In the genomic region with DNA sequence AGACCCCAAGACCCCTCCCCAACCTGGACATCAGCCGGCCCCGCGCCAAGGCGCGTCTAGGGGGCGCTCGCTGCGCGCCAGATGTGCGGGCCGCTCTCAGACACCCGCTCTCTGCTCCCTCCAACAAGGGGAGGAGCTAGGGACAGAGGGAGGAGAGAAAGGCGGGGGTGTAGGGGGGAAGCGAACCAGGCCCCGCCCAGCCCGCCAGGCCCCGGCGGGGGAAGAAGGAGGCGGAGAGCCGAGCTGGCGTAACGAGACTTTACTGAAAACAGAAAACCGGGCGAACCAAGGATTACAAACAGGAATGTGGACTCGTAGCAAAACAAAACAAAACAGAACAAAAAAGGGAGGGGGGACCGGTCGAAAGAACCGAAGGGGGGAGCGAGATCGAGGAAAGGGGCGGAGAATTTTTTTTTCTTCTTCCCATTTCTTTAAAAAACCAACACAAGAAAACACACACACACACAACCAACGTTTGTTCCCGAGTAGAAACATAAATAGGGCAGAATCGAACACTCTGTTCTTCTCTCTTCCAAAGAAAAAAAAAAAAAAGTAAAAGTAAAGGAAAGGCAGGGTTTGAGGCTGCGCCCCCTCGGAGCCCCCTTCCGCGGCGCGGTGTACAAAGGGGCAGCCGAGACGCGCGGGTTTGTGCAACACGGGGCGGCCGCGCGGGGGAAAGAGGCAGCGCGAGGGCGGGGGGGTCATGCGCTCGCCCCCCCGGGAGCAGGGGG, we compare ENCODE assay signal across 8 cellular contexts. TPM values are rescaled to one million over a fixed set of nuclear protein-coding genes. Genes with fewer than 3 reads are reported as not detected.
DNase-seq lines count a peak whose midpoint lies in the region; ATAC-seq, FAIRE-seq and TF ChIP-seq lines count a peak whose summit lies in the region.

No MANE protein-coding gene starts in this region.

- peak overlapping the region; percentile 100 for H3K27ac Mint-ChIP-seq in activated T-helper 17 cell treated with anti-CD3 and anti-CD28 coated beads, Interleukin-2, amount 50 U/mL, for 72 hours
- peak overlapping the region; percentile 96 to 99 (median 98) for H3K27ac Mint-ChIP-seq in naive thymus-derived CD4-positive, alpha-beta T cell
- peak overlapping the region; percentile 91 for H3K27ac Mint-ChIP-seq in stimulated activated memory B cell treated with anti-CD40 and anti-IgM and Interleukin-4, amounts not matched to agents 10 μg/mL and 1 μg/mL and 100 μg/mL, for 72 hours

- peak overlapping the region; percentile 97 for H3K4me2 ChIP-seq in fibroblast of lung (ENCODE audit: extremely low read depth, insufficient read depth, low read length)

- H3K9me3 Mint-ChIP-seq in activated T-helper 17 cell treated with anti-CD3 and anti-CD28 coated beads, Interleukin-2, amount 50 U/mL, for 72 hours: no peaks in the 10 kb centered on the region
- peaks cover 0 to 44% (median 0%) of the 10 kb centered on the region in 11 donors for H3K9me3 Mint-ChIP-seq in naive thymus-derived CD4-positive, alpha-beta T cell
- H3K9me3 Mint-ChIP-seq in stimulated activated memory B cell treated with anti-CD40 and anti-IgM and Interleukin-4, amounts not matched to agents 10 μg/mL and 1 μg/mL and 100 μg/mL, for 72 hours: no peaks in the 10 kb centered on the region

- CTCF ChIA-PET in naive thymus-derived CD4-positive, alpha-beta T cell (lab: Charles Lee): interaction anchor here (0.6 to 7.8 kb wide), 27 partner anchors 9 to 183 kb away, joined by 3 to 266 read pairs (median 5); a partner anchor contains a TSS

- H2AFZ ChIP-seq in fibroblast of lung (ENCODE audit: low read length): no peak overlapping the region

- intact Hi-C loops in naive thymus-derived CD4-positive, alpha-beta T cell (cut with micrococcal nuclease): loop anchor here (1.0 to 5.0 kb wide), 7 partner anchors 15 to 133 kb away; a partner anchor contains a TSS

- peak; percentile 69 for FAIRE-seq in RCC 7860 (lab: Jason Lieb, UNC)

- peak; percentile 38 for ATAC-seq in activated T-helper 17 cell treated with anti-CD3 and anti-CD28 coated beads, Interleukin-2, amount 50 U/mL, for 72 hours (replicated peaks)
- ATAC-seq in naive thymus-derived CD4-positive, alpha-beta T cell: peak; percentile 31
- peak; percentile 69 for ATAC-seq in stimulated activated memory B cell treated with anti-CD40 and anti-IgM and Interleukin-4, amounts not matched to agents 10 μg/mL and 1 μg/mL and 100 μg/mL, for 72 hours

- peak overlapping the region; percentile 97 for H3K27ac ChIP-seq in fibroblast of lung (ENCODE audit: insufficient read depth, low read length)
- peak overlapping the region; percentile 100 for H3K27ac ChIP-seq in naive thymus-derived CD4-positive, alpha-beta T cell (ENCODE audit: low read depth, low read length)

- peaks cover 44% of the 10 kb centered on the region for H3K79me2 ChIP-seq in fibroblast of lung (ENCODE audit: control insufficient read depth, insufficient read depth, low read length)

- no peaks in the 10 kb centered on the region for H3K9me3 ChIP-seq in fibroblast of lung (ENCODE audit: control insufficient read depth, insufficient read depth, low read depth, low read length)
- no peaks in the 10 kb centered on the region for H3K9me3 ChIP-seq in naive thymus-derived CD4-positive, alpha-beta T cell (ENCODE audit: control insufficient read depth in 2 of 3, low read length in 3 of 3)

- TF ChIP-seq CTCF in LNCAP (IDR thresholded peaks at IDR 0.05) (peak; percentile 91), fibroblast of lung (conservative IDR thresholded peaks at IDR 0.05 in 1 of 2, IDR thresholded peaks at IDR 0.05 in 1 of 2; ENCODE audit: low read depth in 1 of 2, low read length in 2 of 2) (peak; percentile 71 to 90)

- POLR2A ChIA-PET in naive thymus-derived CD4-positive, alpha-beta T cell (lab: Charles Lee): interaction anchor here (0.5 to 10.5 kb wide), 33 partner anchors 10 to 1588 kb away, joined by 3 to 757 read pairs (median 5); a partner anchor contains a TSS

- peaks cover 30% of the 10 kb centered on the region for H3K4me1 ChIP-seq in fibroblast of lung (ENCODE audit: control insufficient read depth, extremely low read depth, insufficient read depth, low read length)
- H3K4me1 ChIP-seq in naive thymus-derived CD4-positive, alpha-beta T cell (ENCODE audit: control insufficient read depth in 2 of 2, insufficient read depth in 2 of 2, low read length in 2 of 2): peaks cover 26 to 50% of the 10 kb centered on the region in 2 donors

- H4K20me1 ChIP-seq in fibroblast of lung (ENCODE audit: control insufficient read depth, extremely low read depth, insufficient read depth, low read length): no peaks in the 10 kb centered on the region

- peak overlapping the region; percentile 99 for H3K9ac ChIP-seq in fibroblast of lung (ENCODE audit: insufficient read depth, low read length)

- TF ChIP-seq POLR2A in GM18526 (IDR thresholded peaks at IDR 0.05; ENCODE audit: extremely low read depth, insufficient read length): peak; percentile 56

- peaks cover 55% of the 10 kb centered on the region for H3K36me3 Mint-ChIP-seq in activated T-helper 17 cell treated with anti-CD3 and anti-CD28 coated beads, Interleukin-2, amount 50 U/mL, for 72 hours (ENCODE audit: low read depth)
- H3K36me3 Mint-ChIP-seq in naive thymus-derived CD4-positive, alpha-beta T cell: peaks cover 0 to 26% (median 8%) of the 10 kb centered on the region in 5 donors
- peaks cover 33% of the 10 kb centered on the region for H3K36me3 Mint-ChIP-seq in stimulated activated memory B cell treated with anti-CD40 and anti-IgM and Interleukin-4, amounts not matched to agents 10 μg/mL and 1 μg/mL and 100 μg/mL, for 72 hours

- peak overlapping the region; percentile 85 to 95 (median 92) for H3K4me3 ChIP-seq in fibroblast of lung (replicated peaks in 1 of 4; ENCODE audit: control extremely low read depth in 1 of 4, insufficient read depth in 1 of 4, low read depth in 3 of 4, low read length in 4 of 4)
- H3K4me3 ChIP-seq in naive thymus-derived CD4-positive, alpha-beta T cell (ENCODE audit: low read length): peak overlapping the region; percentile 91

- H3K27me3 ChIP-seq in fibroblast of lung (ENCODE audit: control insufficient read depth, insufficient read depth, low read length): no peaks in the 10 kb centered on the region
- no peaks in the 10 kb centered on the region for H3K27me3 ChIP-seq in naive thymus-derived CD4-positive, alpha-beta T cell (ENCODE audit: control insufficient read depth in 2 of 2, insufficient read depth in 2 of 2, low read length in 2 of 2)

- peaks cover 11% of the 10 kb centered on the region for H3K36me3 ChIP-seq in fibroblast of lung (ENCODE audit: control insufficient read depth, insufficient read depth, low read length)
- H3K36me3 ChIP-seq in naive thymus-derived CD4-positive, alpha-beta T cell (ENCODE audit: control insufficient read depth in 2 of 3, insufficient read depth in 3 of 3, low read length in 3 of 3): peaks cover 0 to 36% (median 7%) of the 10 kb centered on the region in 3 experiments

- H3K4me1 Mint-ChIP-seq in activated T-helper 17 cell treated with anti-CD3 and anti-CD28 coated beads, Interleukin-2, amount 50 U/mL, for 72 hours: peaks cover 18% of the 10 kb centered on the region
- H3K4me1 Mint-ChIP-seq in naive thymus-derived CD4-positive, alpha-beta T cell: peaks cover 21 to 52% (median 46%) of the 10 kb centered on the region in 7 donors
- peaks cover 42% of the 10 kb centered on the region for H3K4me1 Mint-ChIP-seq in stimulated activated memory B cell treated with anti-CD40 and anti-IgM and Interleukin-4, amounts not matched to agents 10 μg/mL and 1 μg/mL and 100 μg/mL, for 72 hours

- DNase-seq in 8988T: peak; percentile 97
- DNase-seq in RCC 7860 (ENCODE audit: low spot score): peak; percentile 84
- peak; percentile 91 to 96 for DNase-seq in fibroblast of lung (ENCODE audit: low read depth in 2 of 2)
- DNase-seq in naive thymus-derived CD4-positive, alpha-beta T cell: peak; percentile 80 to 98 (median 95)

- no peaks in the 10 kb centered on the region for H3K27me3 Mint-ChIP-seq in activated T-helper 17 cell treated with anti-CD3 and anti-CD28 coated beads, Interleukin-2, amount 50 U/mL, for 72 hours
- peaks cover 0 to 9% (median 0%) of the 10 kb centered on the region in 5 donors for H3K27me3 Mint-ChIP-seq in naive thymus-derived CD4-positive, alpha-beta T cell
- no peaks in the 10 kb centered on the region for H3K27me3 Mint-ChIP-seq in stimulated activated memory B cell treated with anti-CD40 and anti-IgM and Interleukin-4, amounts not matched to agents 10 μg/mL and 1 μg/mL and 100 μg/mL, for 72 hours

- H3K4me3 Mint-ChIP-seq in activated T-helper 17 cell treated with anti-CD3 and anti-CD28 coated beads, Interleukin-2, amount 50 U/mL, for 72 hours: peak overlapping the region; percentile 95
- peak overlapping the region; percentile 91 to 99 (median 95) for H3K4me3 Mint-ChIP-seq in naive thymus-derived CD4-positive, alpha-beta T cell
- peak overlapping the region; percentile 93 for H3K4me3 Mint-ChIP-seq in stimulated activated memory B cell treated with anti-CD40 and anti-IgM and Interleukin-4, amounts not matched to agents 10 μg/mL and 1 μg/mL and 100 μg/mL, for 72 hours

RNA-seq across cellular contexts. Expression of a gene that starts 1.7 kb away (rescaled TPM):
- total RNA-seq in activated T-helper 17 cell treated with anti-CD3 and anti-CD28 coated beads, Interleukin-2, amount 50 U/mL, for 72 hours: 100 to 1,000 TPM; 177 to 324 TPM
- total RNA-seq in fibroblast of lung: 149 and 166 TPM in 2 replicates
- polyA plus RNA-seq in fibroblast of lung: 47.6 and 65.8 TPM in 2 replicates
- 92.1 and 103 TPM in 2 replicates for polyA plus RNA-seq in fibroblast of lung (2012)
- polyA minus RNA-seq in fibroblast of lung (ENCODE audit: low replicate concordance): 15.3 and 34.4 TPM in 2 replicates
- total RNA-seq in naive thymus-derived CD4-positive, alpha-beta T cell: 1,000 to 10,000 TPM in 2 of 5 experiments, 100 to 1,000 TPM in 3; 196 to 1,360 (median 279) TPM
- 10 to 100 TPM; 29.0 to 67.3 TPM for polyA plus RNA-seq in naive thymus-derived CD4-positive, alpha-beta T cell

RNA-seq across cellular contexts. Expression of a gene that starts 5.4 kb away (rescaled TPM):
- 1 to 10 TPM; 1.1 to 1.3 TPM for total RNA-seq in activated T-helper 17 cell treated with anti-CD3 and anti-CD28 coated beads, Interleukin-2, amount 50 U/mL, for 72 hours
- total RNA-seq in fibroblast of lung: 0.51 and 0.83 TPM in 2 replicates
- polyA plus RNA-seq in fibroblast of lung: 0.27 and 0.79 TPM in 2 replicates
- 0.23 and 1.1 TPM in 2 replicates for polyA plus RNA-seq in fibroblast of lung (2012)
- 3.5 and 7.5 TPM in 2 replicates for polyA minus RNA-seq in fibroblast of lung (ENCODE audit: low replicate concordance)
- total RNA-seq in naive thymus-derived CD4-positive, alpha-beta T cell: 10 to 100 TPM in 2 of 5 experiments, 1 to 10 TPM in 3; 4.7 to 28.3 (median 9.1) TPM
- under 1 TPM; 0.19 to 0.24 TPM for polyA plus RNA-seq in naive thymus-derived CD4-positive, alpha-beta T cell

RNA-seq across cellular contexts. Expression of a gene that starts 43.2 kb away (rescaled TPM):
- 100 to 1,000 TPM; 176 to 252 TPM for total RNA-seq in activated T-helper 17 cell treated with anti-CD3 and anti-CD28 coated beads, Interleukin-2, amount 50 U/mL, for 72 hours
- total RNA-seq in fibroblast of lung: 70.9 and 124 TPM in 2 replicates
- 50.9 and 97.2 TPM in 2 replicates for polyA plus RNA-seq in fibroblast of lung
- polyA plus RNA-seq in fibroblast of lung (2012): 80.5 and 169 TPM in 2 replicates
- polyA minus RNA-seq in fibroblast of lung (ENCODE audit: low replicate concordance): 12.9 and 24.4 TPM in 2 replicates
- 100 to 1,000 TPM in 1 of 5 experiments, 10 to 100 TPM in 4; 45.3 to 131 (median 56.2) TPM for total RNA-seq in naive thymus-derived CD4-positive, alpha-beta T cell
- 100 to 1,000 TPM; 123 to 163 TPM for polyA plus RNA-seq in naive thymus-derived CD4-positive, alpha-beta T cell

RNA-seq across cellular contexts. Expression of a gene that starts 53.4 kb away (rescaled TPM):
- total RNA-seq in activated T-helper 17 cell treated with anti-CD3 and anti-CD28 coated beads, Interleukin-2, amount 50 U/mL, for 72 hours: 1 to 10 TPM in 1 of 2 donors, under 1 TPM in 1; 0.95 to 1.4 TPM
- 1.3 and 2.0 TPM in 2 replicates for total RNA-seq in fibroblast of lung
- 0.09 and 0.35 TPM in 2 replicates for polyA plus RNA-seq in fibroblast of lung
- 0.52 and 1.6 TPM in 2 replicates for polyA plus RNA-seq in fibroblast of lung (2012)
- polyA minus RNA-seq in fibroblast of lung (ENCODE audit: low replicate concordance): not detected in 2 replicates
- total RNA-seq in naive thymus-derived CD4-positive, alpha-beta T cell: not detected
- polyA plus RNA-seq in naive thymus-derived CD4-positive, alpha-beta T cell: not detected

Comparison
In these comparisons a context has a peak if more than half of its experiments do, and no peak if none do; other contexts are left out.
1. Peak in every context shown above with its lines: DNase-seq, ATAC-seq, H3K4me3 ChIP-seq and H3K27ac ChIP-seq.